ENCODE assay signal across 9 cellular contexts in the genomic region with DNA sequence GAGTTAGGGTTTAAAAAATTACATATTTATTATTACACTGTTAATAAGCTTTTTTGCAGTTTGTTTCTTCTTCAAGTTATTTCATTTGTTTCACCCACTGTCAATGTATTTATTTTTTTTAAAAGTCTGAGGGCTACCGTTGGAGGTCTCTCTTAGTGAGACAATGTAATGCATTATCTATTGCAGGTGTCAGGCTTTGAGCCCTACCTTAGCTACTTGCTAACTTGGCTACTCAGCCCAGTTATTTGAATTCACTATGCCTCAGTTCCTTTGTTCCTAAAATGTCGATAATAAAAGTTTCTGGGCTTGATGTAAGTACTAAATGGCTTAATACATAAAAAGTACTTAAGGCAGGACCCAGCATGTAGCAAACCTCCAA. TPM values are rescaled to one million over a fixed set of nuclear protein-coding genes. Genes with fewer than 3 reads are reported as not detected.
DNase-seq lines count a peak whose midpoint lies in the region; TF ChIP-seq lines count a peak whose summit lies in the region.
"Had no signal": no experiment of that assay in that cellular context is flagged by ENCODE, and none has a peak within 500 bp of the region (broad histone marks: within the 10 kb centered on the region; RNA-seq: fewer than 3 reads in every experiment).

No MANE protein-coding gene starts in this region.

- H3K4me3 ChIP-seq in HL-60 (replicated peaks; ENCODE audit: insufficient read depth, low read length) (no peak overlapping the region), brain microvascular endothelial cell (ENCODE audit: low read depth, low read length) (no peak overlapping the region), liver (ENCODE audit: low read depth in 1 of 3, low read length in 3 of 3) (peak overlapping the region; percentile 76 to 95 (median 91)), suprapubic skin (peak overlapping the region; percentile 45)

- H3K9me3 ChIP-seq in liver (ENCODE audit: control insufficient read depth in 4 of 4, low read length in 3 of 4): no peaks in the 10 kb centered on the region
- H3K9me3 ChIP-seq in suprapubic skin: no peaks in the 10 kb centered on the region

- H3K9ac ChIP-seq in liver (ENCODE audit: low read depth in 1 of 2, low read length in 2 of 2): peak overlapping the region; percentile 96 to 100

- TF ChIP-seq CTCF in HL-60 (IDR thresholded peaks at IDR 0.05; ENCODE audit: insufficient read depth, low read length): no peak
- TF ChIP-seq CTCF in brain microvascular endothelial cell (IDR thresholded peaks at IDR 0.05; ENCODE audit: low read depth, low read length, missing control alignments): no peak
- no peak for TF ChIP-seq CTCF in liver (IDR thresholded peaks at IDR 0.05; ENCODE audit: low read depth, low read length, missing input control)
- TF ChIP-seq CTCF in suprapubic skin (IDR thresholded peaks at IDR 0.05): no peak

- in situ Hi-C loops in brain microvascular endothelial cell (cut with HindIII; ENCODE audit: low pct_ligation_motif_present, low sequenced_read_pairs): no loop called here

- WGBS in liver: 11% methylated on average over 2 of the region's 2 CpGs
- 38% methylated on average over 2 of the region's 2 CpGs for WGBS in suprapubic skin

- H3K36me3 ChIP-seq in brain microvascular endothelial cell (replicated peaks): peaks cover 10% of the 10 kb centered on the region
- no peaks in the 10 kb centered on the region for H3K36me3 ChIP-seq in liver (ENCODE audit: control insufficient read depth in 4 of 4, insufficient read depth in 3 of 4, low read depth in 1 of 4, low read length in 3 of 4)
- no peaks in the 10 kb centered on the region for H3K36me3 ChIP-seq in suprapubic skin

- H3K4me1 ChIP-seq in liver (ENCODE audit: control insufficient read depth in 4 of 4, insufficient read depth in 4 of 4, low read length in 3 of 4) (peaks cover 0 to 12% (median 5%) of the 10 kb centered on the region in 4 donors), suprapubic skin (peaks cover 4% of the 10 kb centered on the region)

- TF ChIP-seq POLR2A in suprapubic skin (IDR thresholded peaks at IDR 0.05): no peak

- no peak for TF ChIP-seq RAD21 in liver (IDR thresholded peaks at IDR 0.05)

- H3K27ac ChIP-seq in HL-60 (replicated peaks): peak overlapping the region; percentile 1; the same call in 1 of the 2 replicates
- peak overlapping the region; percentile 99 for H3K27ac ChIP-seq in brain microvascular endothelial cell
- H3K27ac ChIP-seq in liver (ENCODE audit: low read depth in 1 of 2, low read length in 2 of 2): peak overlapping the region; percentile 90 to 94
- no peak overlapping the region for H3K27ac ChIP-seq in suprapubic skin

- no peak for TF ChIP-seq EP300 in suprapubic skin (IDR thresholded peaks at IDR 0.05)

- DNase-seq in HL-60 (ENCODE audit: low read depth in 1 of 2, low spot score in 1 of 2): no peak
- no peak for DNase-seq in brain microvascular endothelial cell
- no peak for DNase-seq in suprapubic skin (ENCODE audit: low spot score in 2 of 2)
- DNase-seq in UCSD-AML1 (lab: John Stamatoyannopoulos, UW; ENCODE audit: unreplicated experiment): no peak
- no peak for DNase-seq in NCI-H187 treated with DMSO at 0.1 percent for 48 hours (lab: John Stamatoyannopoulos, UW)
- no peak for DNase-seq in NCI-H2171 treated with DMSO at 0.1 percent for 48 hours (lab: John Stamatoyannopoulos, UW)
- no peak for DNase-seq in GDM1 (lab: John Stamatoyannopoulos, UW)
- DNase-seq: activated CD8-positive, alpha-beta T cell treated with anti-CD3 and anti-CD28 coated beads, Interleukin-2, amount 10 ng/mL, durations not matched to agents 7 days and 5 days had no signal

- H3K27me3 ChIP-seq in HL-60 (ENCODE audit: insufficient read depth, poor library complexity, severe bottlenecking): no peaks in the 10 kb centered on the region
- H3K27me3 ChIP-seq in brain microvascular endothelial cell (replicated peaks): no peaks in the 10 kb centered on the region
- H3K27me3 ChIP-seq in liver (ENCODE audit: control insufficient read depth in 4 of 4, insufficient read depth in 4 of 4, low read length in 3 of 4): no peaks in the 10 kb centered on the region
- no peaks in the 10 kb centered on the region for H3K27me3 ChIP-seq in suprapubic skin

TF ChIP-seq in liver, 16 proteins besides CTCF, POLR2A, EP300 and RAD21:
- TF ChIP-seq SP1 (IDR thresholded peaks at IDR 0.05) (no peak), ZBTB33 (IDR thresholded peaks at IDR 0.05) (no peak)
TF ChIP-seq in liver: peak in this region for 0.

RNA-seq across cellular contexts. Expression of gene TFPI, which starts 0.5 kb away (rescaled TPM):
- total RNA-seq in liver: 100 to 1,000 TPM; 109 to 152 TPM
- polyA plus RNA-seq in liver: 100 to 1,000 TPM in 1 of 2 donors, 10 to 100 TPM in 1; 55.8 to 211 TPM
- total RNA-seq in suprapubic skin: 10 to 100 TPM in 3 of 4 donors, 1 to 10 TPM in 1; 6.3 to 23.1 (median 18.0) TPM
- total RNA-seq: activated CD8-positive, alpha-beta T cell treated with anti-CD3 and anti-CD28 coated beads, Interleukin-2, amount 10 ng/mL, durations not matched to agents 7 days and 5 days had no signal

Comparison
In these comparisons a context has a peak if more than half of its experiments do, and no peak if none do; other contexts are left out.
1. H3K4me3 ChIP-seq: peak in liver (3 of 3) and suprapubic skin (single experiment); none in HL-60 (single experiment) and brain microvascular endothelial cell (single experiment).
2. RNA of gene TFPI, which starts 0.5 kb away (total RNA-seq): 109 to 152 TPM in liver; 6.3 to 23.1 TPM in suprapubic skin; every median in the first group is over 4 times any median in the second.